Comparison of ENCODE assay signal across 1 cellular context in the genomic region with DNA sequence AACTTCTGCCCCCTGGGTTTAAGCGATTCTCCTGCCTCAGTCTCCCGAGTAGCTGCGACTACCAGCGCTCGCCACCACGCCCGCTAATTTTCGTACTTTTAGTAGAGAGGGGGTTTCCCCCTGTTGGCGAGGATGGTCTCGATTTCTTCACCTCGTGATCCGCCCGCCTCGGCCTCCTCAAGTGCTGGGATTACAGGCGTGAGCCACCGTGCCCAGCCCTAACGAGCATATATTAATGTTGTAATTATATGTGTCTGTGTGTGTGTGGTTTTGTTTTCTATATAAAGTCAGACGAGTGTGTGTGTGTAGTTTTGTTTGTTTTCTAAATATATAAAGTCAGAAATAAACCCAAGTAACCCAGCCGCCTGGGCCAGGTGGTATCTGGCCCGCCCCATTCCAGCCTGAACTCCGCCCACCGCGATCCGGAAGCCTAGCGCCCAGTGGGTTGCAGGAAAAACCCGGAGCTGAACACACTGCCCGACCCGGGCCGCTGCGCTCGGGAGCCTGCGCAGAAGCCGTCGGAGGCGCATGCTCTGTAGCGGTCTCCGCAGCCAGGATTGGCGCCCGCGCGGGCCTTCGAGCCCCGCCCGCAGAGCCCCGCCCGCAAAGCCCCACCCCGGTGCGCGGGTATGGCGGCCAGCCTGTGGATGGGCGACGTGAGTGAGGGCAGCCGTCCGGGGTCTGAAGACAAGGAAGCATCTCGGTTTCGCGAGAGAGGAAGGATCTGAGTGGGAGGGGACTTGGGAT.
TF ChIP-seq lines count a peak whose summit lies in the region.

A gene (plus strand): TSS at position 604 of the 747 bp plus-strand sequence. CDS start 26 bp downstream, at position 630.

TF ChIP-seq in HepG2, 621 proteins besides CTCF, POLR2A, EP300 and RAD21 (continued from another document and continues in another):
- 0 out of 2 replicates have a peak, but pooled peaks have one; percentile 6 for TF ChIP-seq SRF (IDR thresholded peaks at IDR 0.05; ENCODE audit: low read depth, low read length)
- TF ChIP-seq, protein P1, sequence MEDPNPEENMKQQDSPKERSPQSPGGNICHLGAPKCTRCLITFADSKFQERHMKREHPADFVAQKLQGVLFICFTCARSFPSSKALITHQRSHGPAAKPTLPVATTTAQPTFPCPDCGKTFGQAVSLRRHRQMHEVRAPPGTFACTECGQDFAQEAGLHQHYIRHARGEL (CRISPR knock-in tag; IDR thresholded peaks at IDR 0.05): peak; percentile 81
- peak; percentile 91; the same call in 1 of the 2 replicates for TF ChIP-seq ZNF772 (CRISPR knock-in tag; IDR thresholded peaks at IDR 0.05)
- peak; percentile 38; the same call in 1 of the 2 replicates for TF ChIP-seq CBX5 (CRISPR knock-in tag; IDR thresholded peaks at IDR 0.05; ENCODE audit: borderline replicate concordance)
- no peak for TF ChIP-seq ZNF296 (CRISPR knock-in tag; conservative IDR thresholded peaks at IDR 0.05)
- TF ChIP-seq ZNF549 (CRISPR knock-in tag; IDR thresholded peaks at IDR 0.05): no peak
- TF ChIP-seq ZNF543 (CRISPR knock-in tag; IDR thresholded peaks at IDR 0.05): no peak
- TF ChIP-seq, protein P2, sequence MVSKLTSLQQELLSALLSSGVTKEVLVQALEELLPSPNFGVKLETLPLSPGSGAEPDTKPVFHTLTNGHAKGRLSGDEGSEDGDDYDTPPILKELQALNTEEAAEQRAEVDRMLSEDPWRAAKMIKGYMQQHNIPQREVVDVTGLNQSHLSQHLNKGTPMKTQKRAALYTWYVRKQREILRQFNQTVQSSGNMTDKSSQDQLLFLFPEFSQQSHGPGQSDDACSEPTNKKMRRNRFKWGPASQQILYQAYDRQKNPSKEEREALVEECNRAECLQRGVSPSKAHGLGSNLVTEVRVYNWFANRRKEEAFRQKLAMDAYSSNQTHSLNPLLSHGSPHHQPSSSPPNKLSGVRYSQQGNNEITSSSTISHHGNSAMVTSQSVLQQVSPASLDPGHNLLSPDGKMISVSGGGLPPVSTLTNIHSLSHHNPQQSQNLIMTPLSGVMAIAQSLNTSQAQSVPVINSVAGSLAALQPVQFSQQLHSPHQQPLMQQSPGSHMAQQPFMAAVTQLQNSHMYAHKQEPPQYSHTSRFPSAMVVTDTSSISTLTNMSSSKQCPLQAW (CRISPR knock-in tag; IDR thresholded peaks at IDR 0.05): peak; percentile 56
- TF ChIP-seq EHMT2 (IDR thresholded peaks at IDR 0.05; ENCODE audit: borderline replicate concordance, low read depth, low read length): no peak
- TF ChIP-seq, protein P3, sequence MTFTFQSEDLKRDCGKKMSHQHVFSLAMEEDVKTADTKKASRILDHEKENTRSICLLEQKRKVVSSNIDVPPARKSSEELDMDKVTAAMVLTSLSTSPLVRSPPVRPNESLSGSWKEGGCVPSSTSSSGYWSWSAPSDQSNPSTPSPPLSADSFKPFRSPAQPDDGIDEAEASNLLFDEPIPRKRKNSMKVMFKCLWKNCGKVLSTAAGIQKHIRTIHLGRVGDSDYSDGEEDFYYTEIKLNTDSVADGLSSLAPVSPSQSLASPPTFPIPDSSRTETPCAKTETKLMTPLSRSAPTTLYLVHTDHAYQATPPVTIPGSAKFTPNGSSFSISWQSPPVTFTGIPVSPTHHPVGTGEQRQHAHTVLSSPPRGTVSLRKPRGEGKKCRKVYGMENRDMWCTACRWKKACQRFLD (CRISPR knock-in tag; IDR thresholded peaks at IDR 0.05; ENCODE audit: borderline replicate concordance): 0 out of 2 replicates have a peak, but pooled peaks have one; percentile 41
- TF ChIP-seq ARHGAP35 (CRISPR knock-in tag; IDR thresholded peaks at IDR 0.05; ENCODE audit: borderline replicate concordance): no peak
- no peak for TF ChIP-seq ZSCAN20 (CRISPR knock-in tag; IDR thresholded peaks at IDR 0.05; ENCODE audit: borderline replicate concordance)
- TF ChIP-seq ZNF350 (CRISPR knock-in tag; IDR thresholded peaks at IDR 0.05; ENCODE audit: borderline replicate concordance, low read depth): peak; percentile 78
- TF ChIP-seq, protein P4, sequence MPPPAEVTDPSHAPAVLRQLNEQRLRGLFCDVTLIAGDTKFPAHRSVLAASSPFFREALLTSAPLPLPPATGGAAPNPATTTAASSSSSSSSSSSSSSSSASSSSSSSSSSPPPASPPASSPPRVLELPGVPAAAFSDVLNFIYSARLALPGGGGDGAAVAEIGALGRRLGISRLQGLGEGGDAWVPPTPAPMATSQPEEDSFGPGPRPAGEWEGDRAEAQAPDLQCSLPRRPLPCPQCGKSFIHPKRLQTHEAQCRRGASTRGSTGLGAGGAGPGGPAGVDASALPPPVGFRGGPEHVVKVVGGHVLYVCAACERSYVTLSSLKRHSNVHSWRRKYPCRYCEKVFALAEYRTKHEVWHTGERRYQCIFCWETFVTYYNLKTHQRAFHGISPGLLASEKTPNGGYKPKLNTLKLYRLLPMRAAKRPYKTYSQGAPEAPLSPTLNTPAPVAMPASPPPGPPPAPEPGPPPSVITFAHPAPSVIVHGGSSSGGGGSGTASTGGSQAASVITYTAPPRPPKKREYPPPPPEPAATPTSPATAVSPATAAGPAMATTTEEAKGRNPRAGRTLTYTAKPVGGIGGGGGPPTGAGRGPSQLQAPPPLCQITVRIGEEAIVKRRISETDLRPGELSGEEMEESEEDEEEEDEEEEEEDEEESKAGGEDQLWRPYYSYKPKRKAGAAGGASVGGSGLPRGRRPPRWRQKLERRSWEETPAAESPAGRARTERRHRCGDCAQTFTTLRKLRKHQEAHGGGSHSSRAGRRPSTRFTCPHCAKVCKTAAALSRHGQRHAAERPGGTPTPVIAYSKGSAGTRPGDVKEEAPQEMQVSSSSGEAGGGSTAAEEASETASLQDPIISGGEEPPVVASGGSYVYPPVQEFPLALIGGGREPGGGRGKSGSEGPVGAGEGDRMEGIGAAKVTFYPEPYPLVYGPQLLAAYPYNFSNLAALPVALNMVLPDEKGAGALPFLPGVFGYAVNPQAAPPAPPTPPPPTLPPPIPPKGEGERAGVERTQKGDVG (CRISPR knock-in tag; IDR thresholded peaks at IDR 0.05; ENCODE audit: borderline replicate concordance): no peak
- no peak for TF ChIP-seq NR2C2 (CRISPR knock-in tag; IDR thresholded peaks at IDR 0.05; ENCODE audit: borderline replicate concordance)
- TF ChIP-seq NR2F1 (CRISPR knock-in tag; IDR thresholded peaks at IDR 0.05): no peak
- no peak for TF ChIP-seq ZIK1 (CRISPR knock-in tag; IDR thresholded peaks at IDR 0.05; ENCODE audit: borderline replicate concordance, low read depth)
- no peak for TF ChIP-seq KDM5B (CRISPR knock-in tag; IDR thresholded peaks at IDR 0.05; ENCODE audit: borderline replicate concordance)
- TF ChIP-seq ZNF83 (CRISPR knock-in tag; IDR thresholded peaks at IDR 0.05; ENCODE audit: borderline replicate concordance): no peak
- no peak for TF ChIP-seq ZNF468 (CRISPR knock-in tag; IDR thresholded peaks at IDR 0.05)
- no peak for TF ChIP-seq GPN1 (CRISPR knock-in tag; IDR thresholded peaks at IDR 0.05; ENCODE audit: borderline replicate concordance)
- no peak for TF ChIP-seq NFE2 (CRISPR knock-in tag; IDR thresholded peaks at IDR 0.05)
- TF ChIP-seq CHCHD3 (CRISPR knock-in tag; IDR thresholded peaks at IDR 0.05): no peak
- peak; percentile 55; the same call in 1 of the 2 replicates for TF ChIP-seq SNAPC2 (CRISPR knock-in tag; IDR thresholded peaks at IDR 0.05)
- peak; percentile 73; the same call in 1 of the 2 replicates for TF ChIP-seq ZNF879 (CRISPR knock-in tag; IDR thresholded peaks at IDR 0.05)
- peak; percentile 41; the same call in 1 of the 2 replicates for TF ChIP-seq ZNF761 (CRISPR knock-in tag; conservative IDR thresholded peaks at IDR 0.05)
- peak; percentile 81; the same call in 1 of the 2 replicates for TF ChIP-seq ZFY (CRISPR knock-in tag; IDR thresholded peaks at IDR 0.05)
- TF ChIP-seq, protein P5, sequence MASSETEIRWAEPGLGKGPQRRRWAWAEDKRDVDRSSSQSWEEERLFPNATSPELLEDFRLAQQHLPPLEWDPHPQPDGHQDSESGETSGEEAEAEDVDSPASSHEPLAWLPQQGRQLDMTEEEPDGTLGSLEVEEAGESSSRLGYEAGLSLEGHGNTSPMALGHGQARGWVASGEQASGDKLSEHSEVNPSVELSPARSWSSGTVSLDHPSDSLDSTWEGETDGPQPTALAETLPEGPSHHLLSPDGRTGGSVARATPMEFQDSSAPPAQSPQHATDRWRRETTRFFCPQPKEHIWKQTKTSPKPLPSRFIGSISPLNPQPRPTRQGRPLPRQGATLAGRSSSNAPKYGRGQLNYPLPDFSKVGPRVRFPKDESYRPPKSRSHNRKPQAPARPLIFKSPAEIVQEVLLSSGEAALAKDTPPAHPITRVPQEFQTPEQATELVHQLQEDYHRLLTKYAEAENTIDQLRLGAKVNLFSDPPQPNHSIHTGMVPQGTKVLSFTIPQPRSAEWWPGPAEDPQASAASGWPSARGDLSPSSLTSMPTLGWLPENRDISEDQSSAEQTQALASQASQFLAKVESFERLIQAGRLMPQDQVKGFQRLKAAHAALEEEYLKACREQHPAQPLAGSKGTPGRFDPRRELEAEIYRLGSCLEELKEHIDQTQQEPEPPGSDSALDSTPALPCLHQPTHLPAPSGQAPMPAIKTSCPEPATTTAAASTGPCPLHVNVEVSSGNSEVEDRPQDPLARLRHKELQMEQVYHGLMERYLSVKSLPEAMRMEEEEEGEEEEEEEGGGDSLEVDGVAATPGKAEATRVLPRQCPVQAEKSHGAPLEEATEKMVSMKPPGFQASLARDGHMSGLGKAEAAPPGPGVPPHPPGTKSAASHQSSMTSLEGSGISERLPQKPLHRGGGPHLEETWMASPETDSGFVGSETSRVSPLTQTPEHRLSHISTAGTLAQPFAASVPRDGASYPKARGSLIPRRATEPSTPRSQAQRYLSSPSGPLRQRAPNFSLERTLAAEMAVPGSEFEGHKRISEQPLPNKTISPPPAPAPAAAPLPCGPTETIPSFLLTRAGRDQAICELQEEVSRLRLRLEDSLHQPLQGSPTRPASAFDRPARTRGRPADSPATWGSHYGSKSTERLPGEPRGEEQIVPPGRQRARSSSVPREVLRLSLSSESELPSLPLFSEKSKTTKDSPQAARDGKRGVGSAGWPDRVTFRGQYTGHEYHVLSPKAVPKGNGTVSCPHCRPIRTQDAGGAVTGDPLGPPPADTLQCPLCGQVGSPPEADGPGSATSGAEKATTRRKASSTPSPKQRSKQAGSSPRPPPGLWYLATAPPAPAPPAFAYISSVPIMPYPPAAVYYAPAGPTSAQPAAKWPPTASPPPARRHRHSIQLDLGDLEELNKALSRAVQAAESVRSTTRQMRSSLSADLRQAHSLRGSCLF (CRISPR knock-in tag; IDR thresholded peaks at IDR 0.05; ENCODE audit: borderline replicate concordance): no peak
- TF ChIP-seq ZNF143 (CRISPR knock-in tag; IDR thresholded peaks at IDR 0.05): peak; percentile 45; the same call in 1 of the 2 replicates
- TF ChIP-seq, protein P6, sequence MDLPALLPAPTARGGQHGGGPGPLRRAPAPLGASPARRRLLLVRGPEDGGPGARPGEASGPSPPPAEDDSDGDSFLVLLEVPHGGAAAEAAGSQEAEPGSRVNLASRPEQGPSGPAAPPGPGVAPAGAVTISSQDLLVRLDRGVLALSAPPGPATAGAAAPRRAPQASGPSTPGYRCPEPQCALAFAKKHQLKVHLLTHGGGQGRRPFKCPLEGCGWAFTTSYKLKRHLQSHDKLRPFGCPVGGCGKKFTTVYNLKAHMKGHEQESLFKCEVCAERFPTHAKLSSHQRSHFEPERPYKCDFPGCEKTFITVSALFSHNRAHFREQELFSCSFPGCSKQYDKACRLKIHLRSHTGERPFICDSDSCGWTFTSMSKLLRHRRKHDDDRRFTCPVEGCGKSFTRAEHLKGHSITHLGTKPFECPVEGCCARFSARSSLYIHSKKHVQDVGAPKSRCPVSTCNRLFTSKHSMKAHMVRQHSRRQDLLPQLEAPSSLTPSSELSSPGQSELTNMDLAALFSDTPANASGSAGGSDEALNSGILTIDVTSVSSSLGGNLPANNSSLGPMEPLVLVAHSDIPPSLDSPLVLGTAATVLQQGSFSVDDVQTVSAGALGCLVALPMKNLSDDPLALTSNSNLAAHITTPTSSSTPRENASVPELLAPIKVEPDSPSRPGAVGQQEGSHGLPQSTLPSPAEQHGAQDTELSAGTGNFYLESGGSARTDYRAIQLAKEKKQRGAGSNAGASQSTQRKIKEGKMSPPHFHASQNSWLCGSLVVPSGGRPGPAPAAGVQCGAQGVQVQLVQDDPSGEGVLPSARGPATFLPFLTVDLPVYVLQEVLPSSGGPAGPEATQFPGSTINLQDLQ (CRISPR knock-in tag; IDR thresholded peaks at IDR 0.05): 0 out of 2 replicates have a peak, but pooled peaks have one; percentile 53
- peak; percentile 71; the same call in 1 of the 2 replicates for TF ChIP-seq ZNF264 (CRISPR knock-in tag; IDR thresholded peaks at IDR 0.05)
- TF ChIP-seq, protein P7, sequence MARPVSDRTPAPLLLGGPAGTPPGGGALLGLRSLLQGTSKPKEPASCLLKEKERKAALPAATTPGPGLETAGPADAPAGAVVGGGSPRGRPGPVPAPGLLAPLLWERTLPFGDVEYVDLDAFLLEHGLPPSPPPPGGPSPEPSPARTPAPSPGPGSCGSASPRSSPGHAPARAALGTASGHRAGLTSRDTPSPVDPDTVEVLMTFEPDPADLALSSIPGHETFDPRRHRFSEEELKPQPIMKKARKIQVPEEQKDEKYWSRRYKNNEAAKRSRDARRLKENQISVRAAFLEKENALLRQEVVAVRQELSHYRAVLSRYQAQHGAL (CRISPR knock-in tag; IDR thresholded peaks at IDR 0.05; ENCODE audit: not compliant biosample characterization): no peak
- TF ChIP-seq SP1 (IDR thresholded peaks at IDR 0.05): no peak
- peak; percentile 84 for TF ChIP-seq SP1 (CRISPR knock-in tag; IDR thresholded peaks at IDR 0.05)
- TF ChIP-seq, protein P8, sequence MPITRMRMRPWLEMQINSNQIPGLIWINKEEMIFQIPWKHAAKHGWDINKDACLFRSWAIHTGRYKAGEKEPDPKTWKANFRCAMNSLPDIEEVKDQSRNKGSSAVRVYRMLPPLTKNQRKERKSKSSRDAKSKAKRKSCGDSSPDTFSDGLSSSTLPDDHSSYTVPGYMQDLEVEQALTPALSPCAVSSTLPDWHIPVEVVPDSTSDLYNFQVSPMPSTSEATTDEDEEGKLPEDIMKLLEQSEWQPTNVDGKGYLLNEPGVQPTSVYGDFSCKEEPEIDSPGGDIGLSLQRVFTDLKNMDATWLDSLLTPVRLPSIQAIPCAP (CRISPR knock-in tag; IDR thresholded peaks at IDR 0.05; ENCODE audit: low read depth): no peak; the same call in 1 of the 2 replicates
- TF ChIP-seq ZSCAN12 (CRISPR knock-in tag; IDR thresholded peaks at IDR 0.05): 0 out of 2 replicates have a peak, but pooled peaks have one; percentile 54
- TF ChIP-seq HHEX (CRISPR knock-in tag; IDR thresholded peaks at IDR 0.05): no peak
